28 cellular contexts compared by ENCODE assay signal in genomic region chr11:69870772-69871171, GRCh38. TPM values are rescaled to one million over a fixed set of nuclear protein-coding genes. Genes with fewer than 3 reads are reported as not detected.
"Had no signal": no experiment of that assay in that cellular context is flagged by ENCODE, and none has a peak within 500 bp of the region (broad histone marks: within the 10 kb centered on the region; RNA-seq: fewer than 3 reads in every experiment).

No MANE protein-coding gene starts in this region.

- H3K27ac Mint-ChIP-seq: activated CD4-positive, alpha-beta memory T cell treated with anti-CD3 and anti-CD28 coated beads, Interleukin-2, amount 10 ng/mL, durations not matched to agents 7 days and 5 days; activated naive CD4-positive, alpha-beta T cell treated with anti-CD3 and anti-CD28 coated beads for 36 hours; activated T-cell treated with anti-CD3 and anti-CD28 coated beads, Interleukin-2, amount 50 U/mL, for 24 hours; progenitor cell of endocrine pancreas; T-helper 2 cell treated with Interferon-gamma antibody and Interleukin-4, amounts not matched to agents 5 μg/mL and 100 μg/mL, for 36 hours; WTC11 had no signal

- H3K4me1 Mint-ChIP-seq: activated CD4-positive, alpha-beta memory T cell treated with anti-CD3 and anti-CD28 coated beads, Interleukin-2, amount 10 ng/mL, durations not matched to agents 7 days and 5 days had no signal

- H3K27ac ChIP-seq: breast epithelium, esophagus muscularis mucosa, foreskin keratinocyte, skin epidermis, transverse colon, uterus had no signal

- H3K9me3 Mint-ChIP-seq: activated CD4-positive, alpha-beta memory T cell treated with anti-CD3 and anti-CD28 coated beads, Interleukin-2, amount 10 ng/mL, durations not matched to agents 7 days and 5 days; activated T-cell treated with anti-CD3 and anti-CD28 coated beads, Interleukin-2, amount 50 U/mL, for 24 hours; naive B cell; T-helper 2 cell treated with Interferon-gamma antibody and Interleukin-4, amounts not matched to agents 5 μg/mL and 100 μg/mL, for 36 hours had no signal

- H3K36me3 ChIP-seq: breast epithelium, esophagus muscularis mucosa, transverse colon, uterus had no signal

- H3K4me3 Mint-ChIP-seq: activated CD4-positive, alpha-beta memory T cell treated with anti-CD3 and anti-CD28 coated beads, Interleukin-2, amount 10 ng/mL, durations not matched to agents 7 days and 5 days; activated naive CD4-positive, alpha-beta T cell treated with anti-CD3 and anti-CD28 coated beads for 36 hours; activated T-cell treated with anti-CD3 and anti-CD28 coated beads, Interleukin-2, amount 50 U/mL, for 24 hours; naive B cell; neural crest cell; T-helper 2 cell treated with Interferon-gamma antibody and Interleukin-4, amounts not matched to agents 5 μg/mL and 100 μg/mL, for 36 hours; WTC11 had no signal

- FAIRE-seq: endothelial cell of umbilical vein, keratinocyte had no signal

- H3K36me3 Mint-ChIP-seq: WTC11 had no signal

- DNase-seq: activated CD4-positive, alpha-beta memory T cell treated with anti-CD3 and anti-CD28 coated beads, Interleukin-2, amount 10 ng/mL, durations not matched to agents 7 days and 5 days; activated CD4-positive, alpha-beta T cell treated with anti-CD3 and anti-CD28 coated beads for 48 hours; activated naive CD4-positive, alpha-beta T cell treated with anti-CD3 and anti-CD28 coated beads for 36 hours; activated T-cell treated with anti-CD3 and anti-CD28 coated beads, Interleukin-2, amount 50 U/mL, for 24 hours; aorta; cerebellar nuclear complex; cortex of kidney; effector CD4-positive, alpha-beta T cell; foreskin keratinocyte; glutamatergic neuron; hypothalamus; mammary epithelial cell; naive B cell; stimulated activated naive CD8-positive, alpha-beta T cell treated with anti-CD3 and anti-CD28 coated beads, Interleukin-15, Interleukin-2, amounts not matched to agents 100 U/mL and 50 U/mL, for 24 hours; substantia nigra; transverse colon; uterus had no signal

- ATAC-seq: foreskin keratinocyte; stimulated activated naive CD8-positive, alpha-beta T cell treated with anti-CD3 and anti-CD28 coated beads, Interleukin-15, Interleukin-2, amounts not matched to agents 100 U/mL and 50 U/mL, for 24 hours; WTC11 had no signal

- H3K27me3 ChIP-seq: breast epithelium, uterus had no signal

- H3K4me1 ChIP-seq: breast epithelium, esophagus muscularis mucosa, foreskin keratinocyte, transverse colon, uterus had no signal

- H3K9me3 ChIP-seq: breast epithelium, esophagus muscularis mucosa, transverse colon, uterus had no signal

- H3K4me3 ChIP-seq: breast epithelium, esophagus muscularis mucosa, skin epidermis, transverse colon, uterus had no signal

RNA-seq across cellular contexts. Expression of gene FGF3, which starts 51.6 kb away (rescaled TPM):
- total RNA-seq: activated CD4-positive, alpha-beta memory T cell treated with anti-CD3 and anti-CD28 coated beads, Interleukin-2, amount 10 ng/mL, durations not matched to agents 7 days and 5 days; activated naive CD4-positive, alpha-beta T cell treated with anti-CD3 and anti-CD28 coated beads for 36 hours; aorta; breast epithelium; endothelial cell of umbilical vein; esophagus muscularis mucosa; foreskin keratinocyte; mammary epithelial cell; mononuclear cell; neural crest cell; omental fat pad; progenitor cell of endocrine pancreas; transverse colon; uterus; WTC11 had no signal
- polyA plus RNA-seq: aorta, endothelial cell of umbilical vein, foreskin keratinocyte, keratinocyte, mammary epithelial cell had no signal
